In genomic region chr1:2445162-2445822, GRCh38 we compare ENCODE assay signal across 1 cellular context.
TF ChIP-seq lines count a peak whose summit lies in the region.

No MANE protein-coding gene starts in this region.

TF ChIP-seq in A549, 52 proteins besides CTCF, POLR2A, EP300 and RAD21:
- 0 out of 2 replicates have a peak, but pooled peaks have one; percentile 17 for TF ChIP-seq MAX (IDR thresholded peaks at IDR 0.05)
- no peak for TF ChIP-seq ZC3H11A (IDR thresholded peaks at IDR 0.05)
- TF ChIP-seq BCL3 (IDR thresholded peaks at IDR 0.05): no peak
- TF ChIP-seq E2F6 (IDR thresholded peaks at IDR 0.05; ENCODE audit: borderline replicate concordance, low read depth): peak; percentile 37; the same call in 1 of the 2 replicates
- TF ChIP-seq ELK1 (IDR thresholded peaks at IDR 0.05; ENCODE audit: low read depth, low read length): no peak
- no peak for TF ChIP-seq KDM5A (IDR thresholded peaks at IDR 0.05)
